ENCODE assay signal across 11 cellular contexts in the genomic region with DNA sequence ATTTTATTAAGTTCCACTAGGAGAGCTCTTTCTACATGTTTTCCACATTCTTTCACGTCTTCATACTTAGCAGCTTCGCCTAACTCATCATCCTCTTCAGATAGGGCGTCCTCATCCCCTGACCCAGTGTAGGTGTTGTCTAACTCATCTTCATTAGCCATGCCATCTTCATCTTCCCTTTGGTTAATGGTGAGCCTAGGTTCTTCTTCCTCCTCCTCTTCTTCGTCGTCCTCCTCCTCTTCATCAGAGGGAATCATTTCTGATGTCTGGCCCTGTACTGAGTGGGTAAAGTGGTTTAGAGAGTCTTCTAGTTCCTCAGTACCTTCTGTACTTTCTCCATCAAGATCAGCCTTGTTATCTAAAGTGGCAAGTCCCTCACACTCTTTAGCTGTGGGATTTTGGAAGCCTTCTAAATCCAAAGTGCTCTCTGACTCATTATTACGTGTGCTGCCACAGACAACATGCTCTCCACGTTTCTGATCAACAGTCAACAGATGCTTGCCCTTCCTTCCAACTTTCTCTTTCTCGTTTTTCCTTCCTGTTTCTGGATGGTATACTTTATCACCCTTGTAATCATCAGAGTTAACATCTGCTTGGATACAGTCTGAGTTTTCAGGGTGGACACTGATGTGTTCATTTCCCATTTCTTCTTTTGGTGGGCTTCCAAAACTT. TPM values are rescaled to one million over a fixed set of nuclear protein-coding genes. Genes with fewer than 3 reads are reported as not detected.
DNase-seq lines count a peak whose midpoint lies in the region; ATAC-seq and TF ChIP-seq lines count a peak whose summit lies in the region.
"Had no signal": no experiment of that assay in that cellular context is flagged by ENCODE, and none has a peak within 500 bp of the region (broad histone marks: within the 10 kb centered on the region; RNA-seq: fewer than 3 reads in every experiment).

No MANE protein-coding gene starts in this region.

- TF ChIP-seq POLR2A in prostate gland (IDR thresholded peaks at IDR 0.05) = no peak

- no peak overlapping the region for H3K4me3 Mint-ChIP-seq in CD4-positive, CD25-positive, alpha-beta regulatory T cell

- in situ Hi-C loops in astrocyte of the spinal cord (cut with HindIII; ENCODE audit: low sequenced_read_pairs) = no loop called here

- H3K4me3 ChIP-seq in CD4-positive, CD25-positive, alpha-beta regulatory T cell (ENCODE audit: low read depth, low read length) = no peak overlapping the region
- H3K4me3 ChIP-seq in astrocyte of the spinal cord (ENCODE audit: low read depth, low read length) (no peak overlapping the region), left lung (no peak overlapping the region), prostate gland (no peak overlapping the region)
- H3K4me3 ChIP-seq: colonic mucosa had no signal

- no peak for ATAC-seq in CD4-positive, CD25-positive, alpha-beta regulatory T cell (ENCODE audit: low read depth in 2 of 2)
- peak; percentile 52 for ATAC-seq in left lung

- H3K9me3 ChIP-seq in CD4-positive, CD25-positive, alpha-beta regulatory T cell (ENCODE audit: control insufficient read depth in 2 of 2, low read length in 2 of 2) = no peaks in the 10 kb centered on the region
- H3K9me3 ChIP-seq in left lung (no peaks in the 10 kb centered on the region), prostate gland (no peaks in the 10 kb centered on the region)
- H3K9me3 ChIP-seq: colonic mucosa had no signal

- TF ChIP-seq CTCF in astrocyte of the spinal cord (IDR thresholded peaks at IDR 0.05; ENCODE audit: low read depth, low read length) = no peak
- TF ChIP-seq CTCF in left lung (IDR thresholded peaks at IDR 0.05) = no peak
- TF ChIP-seq CTCF in GM20000 (IDR thresholded peaks at IDR 0.05; ENCODE audit: extremely low read depth, missing control alignments) = no peak
- no peak for TF ChIP-seq CTCF in prostate gland (IDR thresholded peaks at IDR 0.05)

- H3K27me3 Mint-ChIP-seq in CD4-positive, CD25-positive, alpha-beta regulatory T cell = no peaks in the 10 kb centered on the region

- H3K27ac ChIP-seq in CD4-positive, CD25-positive, alpha-beta regulatory T cell (ENCODE audit: insufficient read depth, low read length, poor library complexity, severe bottlenecking) = no peak overlapping the region
- H3K27ac ChIP-seq in left lung = no peak overlapping the region
- H3K27ac ChIP-seq in prostate gland = peak overlapping the region in 1 of 2 donors; percentile 23
- H3K27ac ChIP-seq: colonic mucosa had no signal

- H3K36me3 ChIP-seq in CD4-positive, CD25-positive, alpha-beta regulatory T cell (ENCODE audit: control insufficient read depth, insufficient read depth, low read length) = peaks cover 97% of the 10 kb centered on the region
- H3K36me3 ChIP-seq in left lung = peaks cover 6 to 100% of the 10 kb centered on the region in 2 donors
- H3K36me3 ChIP-seq in prostate gland = peaks cover 9 to 15% of the 10 kb centered on the region in 2 donors

- 69% methylated on average over 8 of the region's 8 CpGs for WGBS in prostate gland

- H3K27ac Mint-ChIP-seq in CD4-positive, CD25-positive, alpha-beta regulatory T cell = peak overlapping the region in 2 of 3 donors; percentile 2 to 54

- no peaks in the 10 kb centered on the region for H3K9me3 Mint-ChIP-seq in CD4-positive, CD25-positive, alpha-beta regulatory T cell

- intact Hi-C loops in left lung (cut with DNase I) = no loop called here
- intact Hi-C loops in prostate gland (cut with DNase I) = no loop called here

- no peaks in the 10 kb centered on the region for H3K27me3 ChIP-seq in CD4-positive, CD25-positive, alpha-beta regulatory T cell (ENCODE audit: control insufficient read depth, insufficient read depth, low read length)
- H3K27me3 ChIP-seq in left lung (no peaks in the 10 kb centered on the region), prostate gland (replicated peaks; ENCODE audit: insufficient read depth) (no peaks in the 10 kb centered on the region)
- H3K27me3 ChIP-seq: colonic mucosa had no signal

- no peaks in the 10 kb centered on the region for H3K4me1 ChIP-seq in CD4-positive, CD25-positive, alpha-beta regulatory T cell (ENCODE audit: control insufficient read depth, insufficient read depth, low read length, poor library complexity, severe bottlenecking)
- H3K4me1 ChIP-seq in left lung = no peaks in the 10 kb centered on the region
- H3K4me1 ChIP-seq in prostate gland (replicated peaks) = no peaks in the 10 kb centered on the region
- H3K4me1 ChIP-seq: colonic mucosa had no signal

- DNase-seq in CD4-positive, CD25-positive, alpha-beta regulatory T cell = no peak
- DNase-seq in HS-5 (ENCODE audit: low read depth) (peak; percentile 73), astrocyte of the spinal cord (ENCODE audit: low read depth, low spot score) (peak; percentile 38), left lung (no peak), COR-L47 (lab: John Stamatoyannopoulos, UW) (no peak), cerebellar nuclear complex (lab: John Stamatoyannopoulos, UW) (no peak), GM20000 (ENCODE audit: low spot score) (no peak), prostate gland (ENCODE audit: low spot score) (no peak)
- DNase-seq: activated T-cell treated with anti-CD3 and anti-CD28 coated beads, Interleukin-2, amount 50 U/mL, for 1 hour; colonic mucosa; DMS79 had no signal

- H3K36me3 Mint-ChIP-seq in CD4-positive, CD25-positive, alpha-beta regulatory T cell = peaks cover 63% of the 10 kb centered on the region

- H3K4me1 Mint-ChIP-seq in CD4-positive, CD25-positive, alpha-beta regulatory T cell = peaks cover 0 to 17% (median 6%) of the 10 kb centered on the region in 4 donors

RNA-seq across cellular contexts. Expression of a gene that starts 31.1 kb away (rescaled TPM):
- total RNA-seq in CD4-positive, CD25-positive, alpha-beta regulatory T cell = 75.4 TPM
- 10 to 100 TPM; 17.3 to 26.8 (median 21.4) TPM for polyA plus RNA-seq in CD4-positive, CD25-positive, alpha-beta regulatory T cell
- total RNA-seq in left lung (10 to 100 TPM; 25.0 to 37.2 TPM), prostate gland (100 to 1,000 TPM in 1 of 2 donors, 10 to 100 TPM in 1; 44.0 to 112 TPM)

RNA-seq across cellular contexts. Expression of a gene that starts 40.8 kb away (rescaled TPM):
- 91.7 TPM for total RNA-seq in CD4-positive, CD25-positive, alpha-beta regulatory T cell
- 10 to 100 TPM; 60.2 to 67.8 (median 63.2) TPM for polyA plus RNA-seq in CD4-positive, CD25-positive, alpha-beta regulatory T cell
- total RNA-seq in left lung = 10 to 100 TPM; 24.1 to 25.2 TPM
- 10 to 100 TPM; 39.4 to 51.9 TPM for total RNA-seq in prostate gland

Comparison
In these comparisons a context has a peak if more than half of its experiments do, and no peak if none do; other contexts are left out.
1. DNase-seq: peak in HS-5 (single experiment) and astrocyte of the spinal cord (single experiment); none in CD4-positive, CD25-positive, alpha-beta regulatory T cell (0 of 3), left lung (0 of 2), COR-L47 (single experiment), cerebellar nuclear complex (0 of 2), GM20000 (single experiment) and prostate gland (single experiment).